Comparison of ENCODE assay signal across 32 cellular contexts in genomic region chr12:67958187-67958586, GRCh38. TPM values are rescaled to one million over a fixed set of nuclear protein-coding genes. Genes with fewer than 3 reads are reported as not detected.
"Had no signal": no experiment of that assay in that cellular context is flagged by ENCODE, and none has a peak within 500 bp of the region (broad histone marks: within the 10 kb centered on the region; RNA-seq: fewer than 3 reads in every experiment).

No MANE protein-coding gene starts in this region.

- DNase-seq: activated CD4-positive, alpha-beta T cell treated with anti-CD3 and anti-CD28 coated beads, Interleukin-2, amount 10 ng/mL, durations not matched to agents 24 days and 14 days; activated CD4-positive, alpha-beta T cell treated with anti-CD3 and anti-CD28 coated beads, Interleukin-2, amount 50 U/mL, for 4 hours; activated CD4-positive, CD25-positive, alpha-beta regulatory T cell; activated CD8-positive, alpha-beta T cell treated with anti-CD3 and anti-CD28 coated beads for 36 hours; activated effector memory CD4-positive, alpha-beta T cell treated with anti-CD3 and anti-CD28 coated beads, Interleukin-2, amount 50 U/mL, for 16 hours; activated naive CD4-positive, alpha-beta T cell; activated naive CD4-positive, alpha-beta T cell treated with anti-CD3 and anti-CD28 coated beads, Interleukin-2, amount 50 U/mL, for 16 hours; activated naive CD8-positive, alpha-beta T cell treated with anti-CD3 and anti-CD28 coated beads for 36 hours; activated T-cell treated with anti-CD3 and anti-CD28 coated beads, Interleukin-2, amount 50 U/mL, for 1 hour; activated T-cell treated with anti-CD3 and anti-CD28 coated beads, Interleukin-2, amount 50 U/mL, for 72 hours; amniotic stem cell; aorta; brain microvascular endothelial cell; Karpas-422; NCI-H1105; NCI-H1436; NCI-H1694; NCI-H1930; NCI-H2081 treated with DMSO at 0.1 percent for 48 hours; NCI-H510A; NCI-H526; NK-92 treated with Interleukin-12 subunit alpha and Interleukin-12 subunit beta, amount 100 ng/mL, for 24 hours; PC-9; Right ventricle myocardium superior; SW 1271; T-helper 1 cell; T-helper 2 cell; T-helper 9 cell; WERI-Rb-1 had no signal

- H3K27ac ChIP-seq: brain microvascular endothelial cell, cardiac muscle cell, PC-9, WERI-Rb-1 had no signal

- H2AFZ ChIP-seq: PC-9 had no signal

- H3K27me3 ChIP-seq: brain microvascular endothelial cell, cardiac muscle cell had no signal

- ATAC-seq: activated CD8-positive, alpha-beta T cell treated with anti-CD3 and anti-CD28 coated beads for 36 hours; activated T-cell treated with anti-CD3 and anti-CD28 coated beads, Interleukin-2, amount 50 U/mL, for 72 hours; activated T-helper 17 cell treated with anti-CD3 and anti-CD28 coated beads, Interleukin-2, amount 50 U/mL, for 72 hours had no signal

- H3K36me3 ChIP-seq: brain microvascular endothelial cell, cardiac muscle cell, WERI-Rb-1 had no signal

- H3K4me2 ChIP-seq: PC-9 had no signal

- H3K4me3 ChIP-seq: cardiac muscle cell, PC-9 had no signal

RNA-seq across cellular contexts. Expression of gene IFNG-AS1, which starts 31.1 kb away (rescaled TPM):
- total RNA-seq: activated CD4-positive, alpha-beta T cell treated with anti-CD3 and anti-CD28 coated beads, Interleukin-2, amount 10 ng/mL, durations not matched to agents 24 days and 14 days; activated naive CD8-positive, alpha-beta T cell treated with anti-CD3 and anti-CD28 coated beads for 36 hours; activated T-cell treated with anti-CD3 and anti-CD28 coated beads, Interleukin-2, amount 50 U/mL, for 72 hours; activated T-helper 17 cell treated with anti-CD3 and anti-CD28 coated beads, Interleukin-2, amount 50 U/mL, for 72 hours; cardiac muscle cell; MCF 10A; PC-9; Right ventricle myocardium superior had no signal
- polyA plus RNA-seq: aorta had no signal
